ENCODE assay signal across 17 cellular contexts in the genomic region with DNA sequence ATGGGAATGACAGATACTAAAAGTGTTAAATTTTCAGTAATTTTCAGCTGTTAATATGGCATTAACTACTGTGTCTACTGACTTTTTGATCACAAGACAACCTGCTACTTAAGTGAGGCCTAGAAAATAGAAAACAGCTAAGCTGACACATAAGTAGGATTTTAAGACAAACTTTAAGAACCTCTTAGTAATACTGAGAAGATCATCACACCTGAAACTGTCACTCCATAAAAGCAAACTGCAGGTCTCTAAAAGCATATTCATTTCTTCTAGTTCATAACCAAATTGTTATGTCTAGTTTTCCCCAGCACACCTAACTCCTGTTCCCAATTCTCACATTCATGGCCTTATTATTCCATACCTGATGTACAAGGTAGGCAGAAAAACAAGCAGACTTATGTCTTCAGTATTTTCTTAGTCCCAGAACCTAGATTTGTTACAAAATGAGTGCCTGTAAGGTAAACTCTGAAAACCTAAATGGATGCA. TPM values are rescaled to one million over a fixed set of nuclear protein-coding genes. Genes with fewer than 3 reads are reported as not detected.
DNase-seq lines count a peak whose midpoint lies in the region; ATAC-seq, FAIRE-seq and TF ChIP-seq lines count a peak whose summit lies in the region.
"Had no signal": no experiment of that assay in that cellular context is flagged by ENCODE, and none has a peak within 500 bp of the region (broad histone marks: within the 10 kb centered on the region; RNA-seq: fewer than 3 reads in every experiment).

No MANE protein-coding gene starts in this region.

- H3K4me1 ChIP-seq in cardiac muscle cell (ENCODE audit: low read depth) (no peaks in the 10 kb centered on the region), heart right ventricle (peaks cover 0 to 65% (median 42%) of the 10 kb centered on the region in 9 donors), GM12878 (ENCODE audit: control insufficient read depth, insufficient read depth, low read length) (peaks cover 23% of the 10 kb centered on the region)

- no peaks in the 10 kb centered on the region for H3K9me3 Mint-ChIP-seq in IgD-negative memory B cell
- H3K9me3 Mint-ChIP-seq: central memory CD8-positive, alpha-beta T cell; effector memory CD8-positive, alpha-beta T cell; T-helper 1 cell treated with Interleukin-12 subunit alpha and Interleukin-12 subunit beta and Interleukin-4 antibody, amounts not matched to agents 30 μg/mL and 1 μg/mL, for 36 hours had no signal

- ATAC-seq in heart right ventricle (no peak), GM12878 (no peak), HG02852 (IDR thresholded peaks at IDR 0.05; ENCODE audit: unreplicated experiment) (no peak)

- no TSS peak for BruUV-seq in GM12878 (replicated peaks; lab: Mats Ljungman, UMichigan)

- H3K9ac ChIP-seq in GM12878 (ENCODE audit: control insufficient read depth, insufficient read depth, low read length): no peak overlapping the region
- H3K9ac ChIP-seq: KMS-11 had no signal

- no peak for TF ChIP-seq POLR2A in GM12878 (IDR thresholded peaks at IDR 0.05; ENCODE audit: low read depth, low read length)

- no peaks in the 10 kb centered on the region for H3K27me3 Mint-ChIP-seq in IgD-negative memory B cell
- H3K27me3 Mint-ChIP-seq: central memory CD8-positive, alpha-beta T cell; effector memory CD8-positive, alpha-beta T cell had no signal

- no peak for FAIRE-seq in GM12878 (lab: Jason Lieb, UNC)

- no peaks in the 10 kb centered on the region for H3K36me3 Mint-ChIP-seq in IgD-negative memory B cell

- H4K20me1 ChIP-seq in GM12878 (ENCODE audit: control insufficient read depth, insufficient read depth): no peaks in the 10 kb centered on the region

- H3K36me3 ChIP-seq in cardiac muscle cell: peaks cover 42% of the 10 kb centered on the region
- peaks cover 0 to 79% (median 26%) of the 10 kb centered on the region in 9 donors for H3K36me3 ChIP-seq in heart right ventricle
- peaks cover 0 to 35% of the 10 kb centered on the region in 2 experiments; a peak in 3 of 4 replicates for H3K36me3 ChIP-seq in GM12878 (ENCODE audit: control insufficient read depth in 2 of 2, insufficient read depth in 2 of 2, low read length in 1 of 2)

- H3K27ac Mint-ChIP-seq in IgD-negative memory B cell: peak overlapping the region in 2 of 3 donors; percentile 35 to 80
- H3K27ac Mint-ChIP-seq: effector memory CD8-positive, alpha-beta T cell; T-helper 1 cell treated with Interleukin-12 subunit alpha and Interleukin-12 subunit beta and Interleukin-4 antibody, amounts not matched to agents 30 μg/mL and 1 μg/mL, for 36 hours had no signal

- peak overlapping the region in 1 of 4 donors; percentile 79 for H3K4me3 Mint-ChIP-seq in IgD-negative memory B cell
- H3K4me3 Mint-ChIP-seq: central memory CD8-positive, alpha-beta T cell; effector memory CD8-positive, alpha-beta T cell; T-helper 1 cell treated with Interleukin-12 subunit alpha and Interleukin-12 subunit beta and Interleukin-4 antibody, amounts not matched to agents 30 μg/mL and 1 μg/mL, for 36 hours had no signal

- POLR2A ChIA-PET in GM12878 (lab: Charles Lee): interaction anchor here (0.5 to 2.7 kb wide), 12 partner anchors 8 to 337 kb away, joined by 3 to 17 read pairs (median 6); a partner anchor contains a TSS

- CTCF ChIA-PET in GM12878 (lab: Yijun Ruan, JAX): interaction anchor here (0.7 to 19.6 kb wide), 40 partner anchors 8 to 1001 kb away, joined by 3 to 708 read pairs (median 6); a partner anchor contains a TSS

- no peak overlapping the region; the same call in 1 of the 2 replicates for H3K4me2 ChIP-seq in GM12878 (ENCODE audit: control insufficient read depth, insufficient read depth)
- H3K4me2 ChIP-seq: KMS-11 had no signal

- no peak for DNase-seq in cardiac muscle cell (ENCODE audit: low read depth in 1 of 2, low spot score in 1 of 2)
- DNase-seq in heart right ventricle: no peak
- DNase-seq in GM12878 (ENCODE audit: low read depth, low spot score): no peak
- peak; percentile 9 for DNase-seq in superior temporal gyrus (ENCODE audit: extremely low spot score)
- DNase-seq in D341Med (ENCODE audit: low spot score): no peak
- DNase-seq: activated CD4-positive, CD25-positive, alpha-beta regulatory T cell; heart left ventricle; lower lobe of right lung; stimulated activated CD4-positive, alpha-beta T cell treated with anti-CD3 and anti-CD28 coated beads, Interleukin-4, amount 100 ng/mL, for 24 hours; substantia nigra had no signal

- intact Hi-C loops in heart right ventricle (cut with DNase I) (loop anchor here in 5 of 10 donors (1.0 to 10.0 kb wide), 6 partner anchors 122 to 884 kb away; no protein-coding TSS in a partner anchor), GM12878 (cut with micrococcal nuclease; ENCODE audit: unreplicated experiment) (no loop called here)

- H2AFZ ChIP-seq in GM12878 (ENCODE audit: control insufficient read depth, low read depth, low read length): no peak overlapping the region

- H3K9me3 ChIP-seq in cardiac muscle cell (ENCODE audit: low read depth): no peaks in the 10 kb centered on the region
- no peaks in the 10 kb centered on the region for H3K9me3 ChIP-seq in heart right ventricle
- no peaks in the 10 kb centered on the region for H3K9me3 ChIP-seq in GM12878 (replicated peaks; ENCODE audit: control insufficient read depth, insufficient read depth, low read length)
- H3K9me3 ChIP-seq: heart left ventricle, lower lobe of right lung, vagina had no signal

- peaks cover 30% of the 10 kb centered on the region for H3K79me2 ChIP-seq in GM12878 (ENCODE audit: control insufficient read depth, insufficient read depth, low read length)

- H3K27ac ChIP-seq in cardiac muscle cell (peak overlapping the region; percentile 24), heart right ventricle (no peak overlapping the region), GM12878 (ENCODE audit: control insufficient read depth, insufficient read depth) (no peak overlapping the region; the same call in 1 of the 2 replicates)
- H3K27ac ChIP-seq: KMS-11, lower lobe of right lung, vagina had no signal

- TF ChIP-seq CTCF in cardiac muscle cell (IDR thresholded peaks at IDR 0.05; ENCODE audit: low read depth, low read length) (no peak), heart right ventricle (IDR thresholded peaks at IDR 0.05) (no peak), GM12878 (IDR thresholded peaks at IDR 0.05 in 2 of 3, conservative IDR thresholded peaks at IDR 0.05 in 1 of 3; ENCODE audit: control insufficient read depth in 2 of 3, extremely low read depth in 1 of 3, insufficient read depth in 1 of 3, low read depth in 3 of 3, low read length in 3 of 3) (no peak)

- RAD21 ChIA-PET in GM12878 (lab: Charles Lee; ENCODE audit: unreplicated experiment): interaction anchor here (0.8 to 12.2 kb wide), 28 partner anchors 8 to 252 kb away, joined by 3 to 239 read pairs (median 4); a partner anchor contains a TSS

- H3K27me3 ChIP-seq in cardiac muscle cell (no peaks in the 10 kb centered on the region), heart right ventricle (no peaks in the 10 kb centered on the region), GM12878 (replicated peaks in 1 of 2; ENCODE audit: control insufficient read depth in 2 of 2, insufficient read depth in 2 of 2, low read length in 1 of 2) (no peaks in the 10 kb centered on the region)
- H3K27me3 ChIP-seq: heart left ventricle, vagina had no signal

- SMC1A ChIA-PET in GM12878 (lab: Charles Lee; ENCODE audit: uncharacterized antibody, unreplicated experiment): interaction anchor here (0.6 to 12.0 kb wide), 27 partner anchors 8 to 452 kb away, joined by 3 to 341 read pairs (median 5); a partner anchor contains a TSS

- TF ChIP-seq EP300 in GM12878 (IDR thresholded peaks at IDR 0.05; ENCODE audit: borderline replicate concordance in 1 of 2, control insufficient read depth in 1 of 2, low read depth in 2 of 2, low read length in 2 of 2): no peak

- no peak overlapping the region for H3K4me3 ChIP-seq in cardiac muscle cell
- H3K4me3 ChIP-seq in heart right ventricle: no peak overlapping the region
- no peak overlapping the region for H3K4me3 ChIP-seq in GM12878
- H3K4me3 ChIP-seq: heart left ventricle, lower lobe of right lung, vagina had no signal

- H3K4me1 Mint-ChIP-seq in IgD-negative memory B cell: peaks cover 25 to 35% (median 29%) of the 10 kb centered on the region in 3 donors

- in situ Hi-C loops in GM12878 (cut with MboI): loop anchor here (5.0 to 10.0 kb wide), 2 partner anchors 104 to 147 kb away; a partner anchor contains a TSS

- TF ChIP-seq RAD21 in GM12878 (IDR thresholded peaks at IDR 0.05; ENCODE audit: insufficient read depth, low read depth, low read length): no peak

RNA-seq across cellular contexts. Expression of a gene that starts 8.0 kb away (rescaled TPM):
- total RNA-seq in cardiac muscle cell: 209 and 235 TPM in 2 replicates
- 127 and 146 TPM in 2 replicates for polyA plus RNA-seq in cardiac muscle cell
- 100 to 1,000 TPM in 3 of 10 donors, 10 to 100 TPM in 7; 79.8 to 130 (median 94.7) TPM for total RNA-seq in heart right ventricle
- 10 to 100 TPM; 70.3 to 76.3 TPM for polyA plus RNA-seq in heart right ventricle
- 57.3 TPM for polyA plus RNA-seq in IgD-negative memory B cell
- 908 and 925 TPM in 2 replicates for total RNA-seq in GM12878 (2013; cell fraction: nucleolus; rRNA removed)
- total RNA-seq in GM12878 (2014; rRNA removed): 386 and 445 TPM in 2 replicates
- 449 and 474 TPM in 2 replicates for total RNA-seq in GM12878 (2014; rRNA removed; fragmentation: Illumina TruSeq; extraction: Trizol)
- 429 and 438 TPM in 2 replicates for total RNA-seq in GM12878 (2021)
- 92.6 TPM for polyA plus RNA-seq in GM12878 (2011; ENCODE audit: low read depth)
- polyA plus RNA-seq in GM12878 (2011; rRNA removed): 451 and 626 TPM in 2 replicates
- polyA plus RNA-seq in GM12878 (2011; cell fraction: cytosol; rRNA removed): 202 and 387 TPM in 2 replicates
- polyA plus RNA-seq in GM12878 (2011; cell fraction: nucleus; rRNA removed): 1,046 and 1,298 TPM in 2 replicates
- 174 and 210 TPM in 2 replicates for polyA plus RNA-seq in GM12878 (2012)
- polyA plus RNA-seq in GM12878 (2014; fragmentation: Illumina TruSeq; extraction: Trizol): 377 and 464 TPM in 2 replicates
- polyA plus RNA-seq in GM12878 (2014; fragmentation: Nextera tagmentation; extraction: Ambion mirVana): 100 to 1,000 TPM; 101 to 104 TPM
- polyA plus RNA-seq in GM12878 (2014; rRNA removed): 392 and 421 TPM in 2 replicates
- 100 to 1,000 TPM; 387 to 420 TPM for polyA plus RNA-seq in GM12878 (2016; fragmentation: Nextera tagmentation; extraction: Ambion mirVana)
- polyA minus RNA-seq in GM12878 (2011; rRNA and poly(A)+ RNA removed): 321 and 353 TPM in 2 replicates
- 159 and 182 TPM in 2 replicates for polyA minus RNA-seq in GM12878 (2011; cell fraction: cytosol; rRNA and poly(A)+ RNA removed)
- 566 and 707 TPM in 2 replicates for polyA minus RNA-seq in GM12878 (2011; cell fraction: nucleus; rRNA and poly(A)+ RNA removed)

RNA-seq across cellular contexts. Expression of a gene that starts 11.0 kb away (rescaled TPM):
- total RNA-seq in cardiac muscle cell: 29.7 and 37.3 TPM in 2 replicates
- polyA plus RNA-seq in cardiac muscle cell: 18.5 and 22.3 TPM in 2 replicates
- 10 to 100 TPM; 56.2 to 81.2 (median 61.5) TPM for total RNA-seq in heart right ventricle
- 10 to 100 TPM; 17.5 to 21.7 TPM for polyA plus RNA-seq in heart right ventricle
- 38.3 TPM for polyA plus RNA-seq in IgD-negative memory B cell
- 36.1 and 37.5 TPM in 2 replicates for total RNA-seq in GM12878 (2013; cell fraction: nucleolus; rRNA removed)
- total RNA-seq in GM12878 (2014; rRNA removed): 22.4 and 25.0 TPM in 2 replicates
- total RNA-seq in GM12878 (2014; rRNA removed; fragmentation: Illumina TruSeq; extraction: Trizol): 23.4 and 23.7 TPM in 2 replicates
- total RNA-seq in GM12878 (2021): 22.9 and 25.7 TPM in 2 replicates
- polyA plus RNA-seq in GM12878 (2011; ENCODE audit: low read depth): 9.9 TPM
- 26.2 and 27.1 TPM in 2 replicates for polyA plus RNA-seq in GM12878 (2011; rRNA removed)
- 18.8 and 20.1 TPM in 2 replicates for polyA plus RNA-seq in GM12878 (2011; cell fraction: cytosol; rRNA removed)
- polyA plus RNA-seq in GM12878 (2011; cell fraction: nucleus; rRNA removed): 26.6 and 31.7 TPM in 2 replicates
- 14.5 and 15.0 TPM in 2 replicates for polyA plus RNA-seq in GM12878 (2012)
- polyA plus RNA-seq in GM12878 (2014; fragmentation: Illumina TruSeq; extraction: Trizol): 28.2 and 32.4 TPM in 2 replicates
- 10 to 100 TPM in 1 of 2 experiments, 1 to 10 TPM in 1; 9.5 to 11.7 TPM for polyA plus RNA-seq in GM12878 (2014; fragmentation: Nextera tagmentation; extraction: Ambion mirVana)
- polyA plus RNA-seq in GM12878 (2014; rRNA removed): 13.7 and 15.1 TPM in 2 replicates
- polyA plus RNA-seq in GM12878 (2016; fragmentation: Nextera tagmentation; extraction: Ambion mirVana): 10 to 100 TPM; 14.8 to 18.2 TPM
- polyA minus RNA-seq in GM12878 (2011; rRNA and poly(A)+ RNA removed): 39.4 and 50.4 TPM in 2 replicates
- 13.8 and 19.4 TPM in 2 replicates for polyA minus RNA-seq in GM12878 (2011; cell fraction: cytosol; rRNA and poly(A)+ RNA removed)
- 18.6 and 25.8 TPM in 2 replicates for polyA minus RNA-seq in GM12878 (2011; cell fraction: nucleus; rRNA and poly(A)+ RNA removed)

RNA-seq across cellular contexts. Expression of a gene that starts 43.8 kb away (rescaled TPM):
- total RNA-seq in cardiac muscle cell (14.8 and 18.3 TPM in 2 replicates), heart right ventricle (10 to 100 TPM; 38.3 to 65.0 (median 47.2) TPM), GM12878 (2014; rRNA removed) (2.7 and 2.9 TPM in 2 replicates), GM12878 (2014; rRNA removed; fragmentation: Illumina TruSeq; extraction: Trizol) (4.1 and 6.3 TPM in 2 replicates), GM12878 (2021) (6.6 and 7.4 TPM in 2 replicates)
- polyA plus RNA-seq in cardiac muscle cell (10.9 and 15.3 TPM in 2 replicates), heart right ventricle (10 to 100 TPM; 26.9 to 33.1 TPM), IgD-negative memory B cell (not detected), GM12878 (2011; rRNA removed) (0.49 and 0.50 TPM in 2 replicates), GM12878 (2014; fragmentation: Illumina TruSeq; extraction: Trizol) (2.4 and 5.6 TPM in 2 replicates), GM12878 (2014; fragmentation: Nextera tagmentation; extraction: Ambion mirVana) (under 1 TPM; 0.24 to 0.80 TPM), GM12878 (2014; rRNA removed) (5.7 and 7.0 TPM in 2 replicates), GM12878 (2016; fragmentation: Nextera tagmentation; extraction: Ambion mirVana) (under 1 TPM; 0.55 to 0.71 TPM)
- 2.4 and 2.9 TPM in 2 replicates for total RNA-seq in GM12878 (2013; cell fraction: nucleolus; rRNA removed)
- polyA plus RNA-seq in GM12878 (2011; ENCODE audit: low read depth): 0.16 TPM
- 0.97 and 1.2 TPM in 2 replicates for polyA plus RNA-seq in GM12878 (2011; cell fraction: cytosol; rRNA removed)
- polyA plus RNA-seq in GM12878 (2011; cell fraction: nucleus; rRNA removed): 3.0 and 4.4 TPM in 2 replicates
- 0.45 and 0.54 TPM in 2 replicates for polyA plus RNA-seq in GM12878 (2012)
- 0.22 and 0.72 TPM in 2 replicates for polyA minus RNA-seq in GM12878 (2011; rRNA and poly(A)+ RNA removed)
- 0.94 TPM in 1 of 2 replicates, not detected in the other for polyA minus RNA-seq in GM12878 (2011; cell fraction: cytosol; rRNA and poly(A)+ RNA removed)
- polyA minus RNA-seq in GM12878 (2011; cell fraction: nucleus; rRNA and poly(A)+ RNA removed): 0.97 and 1.1 TPM in 2 replicates
